8 cellular contexts compared by ENCODE assay signal in genomic region chr1:116168277-116169032, GRCh38. TPM values are rescaled to one million over a fixed set of nuclear protein-coding genes. Genes with fewer than 3 reads are reported as not detected.
DNase-seq lines count a peak whose midpoint lies in the region; ATAC-seq and TF ChIP-seq lines count a peak whose summit lies in the region.

No MANE protein-coding gene starts in this region.

- H3K9me3 ChIP-seq in mucosa of descending colon, result no peaks in the 10 kb centered on the region

- intact Hi-C loops in mucosa of descending colon (cut with DNase I, micrococcal nuclease), result no loop called here

- no peaks in the 10 kb centered on the region for H3K36me3 ChIP-seq in mucosa of descending colon (ENCODE audit: low read depth)

- H3K36me3 Mint-ChIP-seq in HFFc6 (ENCODE audit: low read depth), result no peaks in the 10 kb centered on the region

- peak overlapping the region; percentile 76 for H3K4me3 Mint-ChIP-seq in HFFc6

- H3K4me1 ChIP-seq in mucosa of descending colon (ENCODE audit: low read depth), result peaks cover 16% of the 10 kb centered on the region

- H3K27ac Mint-ChIP-seq in HFFc6, result no peak overlapping the region

- H3K4me3 ChIP-seq in mucosa of descending colon, result no peak overlapping the region

- no peaks in the 10 kb centered on the region for H3K9me3 Mint-ChIP-seq in HFFc6

- peak; percentile 87 for DNase-seq in GM10266 (ENCODE audit: extremely low spot score)
- DNase-seq in HFFc6, result peak; percentile 29
- peak; percentile 50 for DNase-seq in NCI-H146 treated with DMSO at 0.1 percent for 48 hours (lab: John Stamatoyannopoulos, UW; ENCODE audit: unreplicated experiment)
- peak; percentile 93 for DNase-seq in activated CD8-positive, alpha-beta memory T cell treated with anti-CD3 and anti-CD28 coated beads, Interleukin-2, amount 50 U/mL, for 48 hours
- DNase-seq in epidermal melanocyte (ENCODE audit: insufficient read length, low spot score), result peak; percentile 65
- DNase-seq in mucosa of descending colon, result peak; percentile 92 to 94 (median 94)
- peak; percentile 69 to 78 for DNase-seq in stimulated activated CD8-positive, alpha-beta memory T cell treated with anti-CD3 and anti-CD28 coated beads, Interleukin-2, amount 100 ng/mL, for 48 hours (ENCODE audit: low read depth in 2 of 2)
- no peak for DNase-seq in NCI-H1105 treated with DMSO at 0.1 percent for 48 hours (lab: John Stamatoyannopoulos, UW)

- peaks cover 27% of the 10 kb centered on the region for H3K27me3 Mint-ChIP-seq in HFFc6 (ENCODE audit: insufficient read depth)

- peak; percentile 93 for TF ChIP-seq CTCF in GM10266 (IDR thresholded peaks at IDR 0.05; ENCODE audit: control insufficient read depth, insufficient read depth, low read depth, missing control alignments)
- peak; percentile 90 for TF ChIP-seq CTCF in HFFc6 (IDR thresholded peaks at IDR 0.05)
- peak; percentile 88 for TF ChIP-seq CTCF in mucosa of descending colon (IDR thresholded peaks at IDR 0.05)

- ATAC-seq in mucosa of descending colon, result peak; percentile 94

- H3K4me1 Mint-ChIP-seq in HFFc6 (ENCODE audit: low read depth), result no peaks in the 10 kb centered on the region

RNA-seq across cellular contexts. Expression of gene MAB21L3, which starts 57.3 kb away (rescaled TPM):
- under 1 TPM in 3 of 6 experiments, not detected in 3; 0.07 to 0.08 (median 0.07) TPM for total RNA-seq in HFFc6 (2021; fragmentation: NEBNext Ultra II Directional; extraction: Animal tissue kit (Norgen Biotek cat#: 25700))
- 1 to 10 TPM; 1.7 to 6.4 (median 4.7) TPM for total RNA-seq in mucosa of descending colon
